Comparison of ENCODE assay signal across 9 cellular contexts in genomic region chr17:56594528-56595418, GRCh38. TPM values are rescaled to one million over a fixed set of nuclear protein-coding genes. Genes with fewer than 3 reads are reported as not detected.
DNase-seq lines count a peak whose midpoint lies in the region; ATAC-seq, FAIRE-seq and TF ChIP-seq lines count a peak whose summit lies in the region.
"Had no signal": no experiment of that assay in that cellular context is flagged by ENCODE, and none has a peak within 500 bp of the region (broad histone marks: within the 10 kb centered on the region; RNA-seq: fewer than 3 reads in every experiment).

No MANE protein-coding gene starts in this region.

- DNase-seq in DMS 273 treated with DMSO at 0.1 percent for 48 hours (lab: John Stamatoyannopoulos, UW) (peak; percentile 13), Kasumi-1 (lab: John Stamatoyannopoulos, UW) (peak; percentile 59 to 63), fibroblast of villous mesenchyme (ENCODE audit: low read depth) (no peak), prostate gland (ENCODE audit: low spot score) (no peak), OCI-LY7 (ENCODE audit: low spot score) (no peak), D721Med (ENCODE audit: insufficient read length, low spot score) (no peak)
- peak; percentile 28 for DNase-seq in activated CD4-positive, alpha-beta memory T cell treated with anti-CD3 and anti-CD28 coated beads, Interleukin-2, amount 10 ng/mL, durations not matched to agents 7 days and 5 days

- H3K36me3 ChIP-seq in prostate gland (no peaks in the 10 kb centered on the region), OCI-LY7 (ENCODE audit: insufficient read depth, low read length) (no peaks in the 10 kb centered on the region)
- H3K36me3 ChIP-seq: neutrophil had no signal

- peaks cover 4% of the 10 kb centered on the region for H3K36me3 Mint-ChIP-seq in activated CD4-positive, alpha-beta memory T cell treated with anti-CD3 and anti-CD28 coated beads, Interleukin-2, amount 10 ng/mL, durations not matched to agents 7 days and 5 days (ENCODE audit: low read depth)

- WGBS in prostate gland, result 2% methylated on average over 50 of the region's 50 CpGs

- H3K9me3 ChIP-seq in prostate gland (no peaks in the 10 kb centered on the region), OCI-LY7 (ENCODE audit: low read length) (no peaks in the 10 kb centered on the region)
- H3K9me3 ChIP-seq: neutrophil had no signal

- no peaks in the 10 kb centered on the region for H4K20me1 ChIP-seq in OCI-LY7 (ENCODE audit: insufficient read depth, low read length)

- H2AFZ ChIP-seq in OCI-LY7 (ENCODE audit: low read length), result no peak overlapping the region

- no peaks in the 10 kb centered on the region for H3K9me2 ChIP-seq in OCI-LY7 (ENCODE audit: insufficient read depth, low read length)

- H3K4me1 ChIP-seq in prostate gland (replicated peaks) (peaks cover 5% of the 10 kb centered on the region), OCI-LY7 (ENCODE audit: insufficient read depth, low read length, poor library complexity, severe bottlenecking) (no peaks in the 10 kb centered on the region)

- H3K9me3 Mint-ChIP-seq in activated CD4-positive, alpha-beta memory T cell treated with anti-CD3 and anti-CD28 coated beads, Interleukin-2, amount 10 ng/mL, durations not matched to agents 7 days and 5 days, result no peaks in the 10 kb centered on the region

- no peaks in the 10 kb centered on the region for H3K27me3 ChIP-seq in prostate gland (replicated peaks; ENCODE audit: insufficient read depth)

- H3K27me3 Mint-ChIP-seq in activated CD4-positive, alpha-beta memory T cell treated with anti-CD3 and anti-CD28 coated beads, Interleukin-2, amount 10 ng/mL, durations not matched to agents 7 days and 5 days, result peaks cover 70% of the 10 kb centered on the region

- POLR2A ChIA-PET in activated CD4-positive, alpha-beta memory T cell treated with anti-CD3 and anti-CD28 coated beads, Interleukin-2, amount 10 ng/mL, durations not matched to agents 7 days and 5 days (lab: Charles Lee), result no interaction called here
- POLR2A ChIA-PET in OCI-LY7 (lab: Charles Lee), result no interaction called here

- intact Hi-C loops in prostate gland (cut with DNase I), result loop anchor here (10.0 kb wide), 1 partner anchor 80 kb away; no protein-coding TSS in a partner anchor
- intact Hi-C loops in OCI-LY7 (cut with micrococcal nuclease; ENCODE audit: unreplicated experiment), result loop anchor here (5.0 kb wide), 1 partner anchor 343 kb away; no protein-coding TSS in a partner anchor

- BruUV-seq in OCI-LY7 (replicated peaks; lab: Mats Ljungman, UMichigan), result no TSS peak

- peak overlapping the region; percentile 50 for H3K4me3 ChIP-seq in fibroblast of villous mesenchyme (ENCODE audit: low read depth, low read length)
- H3K4me3 ChIP-seq in prostate gland, result peak overlapping the region; percentile 39 to 42
- no peak overlapping the region for H3K4me3 ChIP-seq in OCI-LY7 (ENCODE audit: low read depth, low read length, poor library complexity, severe bottlenecking)

- no peak for TF ChIP-seq CTCF in fibroblast of villous mesenchyme (IDR thresholded peaks at IDR 0.05; ENCODE audit: insufficient read depth, low read depth, low read length)
- no peak for TF ChIP-seq CTCF in prostate gland (IDR thresholded peaks at IDR 0.05)
- no peak for TF ChIP-seq CTCF in OCI-LY7 (conservative IDR thresholded peaks at IDR 0.05; ENCODE audit: low read length)
- no peak for TF ChIP-seq CTCF in D721Med (IDR thresholded peaks at IDR 0.05; ENCODE audit: insufficient read depth, missing control alignments)

- no peak for ATAC-seq in GM18867 (IDR thresholded peaks at IDR 0.05; ENCODE audit: unreplicated experiment)

- peak overlapping the region; percentile 66 for H3K27ac ChIP-seq in prostate gland
- no peak overlapping the region for H3K27ac ChIP-seq in OCI-LY7 (ENCODE audit: low read depth, low read length, poor library complexity, severe bottlenecking)
- H3K27ac ChIP-seq: neutrophil had no signal

- no peak for TF ChIP-seq POLR2A in prostate gland (IDR thresholded peaks at IDR 0.05)

- no peak overlapping the region for H3K4me2 ChIP-seq in OCI-LY7 (ENCODE audit: low read length)

- no peak for FAIRE-seq in D721Med (lab: Jason Lieb, UNC)

- no peak overlapping the region for H3K27ac Mint-ChIP-seq in activated CD4-positive, alpha-beta memory T cell treated with anti-CD3 and anti-CD28 coated beads, Interleukin-2, amount 10 ng/mL, durations not matched to agents 7 days and 5 days

- H3K4me1 Mint-ChIP-seq in activated CD4-positive, alpha-beta memory T cell treated with anti-CD3 and anti-CD28 coated beads, Interleukin-2, amount 10 ng/mL, durations not matched to agents 7 days and 5 days, result peaks cover 31% of the 10 kb centered on the region

- H3K4me3 Mint-ChIP-seq in activated CD4-positive, alpha-beta memory T cell treated with anti-CD3 and anti-CD28 coated beads, Interleukin-2, amount 10 ng/mL, durations not matched to agents 7 days and 5 days, result peak overlapping the region; percentile 24

- CTCF ChIA-PET in activated CD4-positive, alpha-beta memory T cell treated with anti-CD3 and anti-CD28 coated beads, Interleukin-2, amount 10 ng/mL, durations not matched to agents 7 days and 5 days (lab: Charles Lee), result interaction anchor here (0.6 to 6.3 kb wide), 6 partner anchors 9 to 363 kb away, joined by 3 to 83 read pairs (median 4); no protein-coding TSS in a partner anchor
- CTCF ChIA-PET in OCI-LY7 (lab: Charles Lee; ENCODE audit: unreplicated experiment), result no interaction called here

- no peaks in the 10 kb centered on the region for H3K79me2 ChIP-seq in OCI-LY7 (ENCODE audit: insufficient read depth, low read depth, low read length)

RNA-seq across cellular contexts. Expression of gene NOG, which starts 1.3 kb away (rescaled TPM):
- total RNA-seq in activated CD4-positive, alpha-beta memory T cell treated with anti-CD3 and anti-CD28 coated beads, Interleukin-2, amount 10 ng/mL, durations not matched to agents 7 days and 5 days, result under 1 TPM; 0.23 to 0.25 TPM
- total RNA-seq in fibroblast of villous mesenchyme, result 0.64 and 2.6 TPM in 2 replicates
- total RNA-seq in prostate gland, result 1 to 10 TPM; 1.3 to 6.3 TPM
- not detected in 2 replicates for total RNA-seq in OCI-LY7 (2014; rRNA removed; shearing (Covaris generic))
- total RNA-seq in OCI-LY7 (2022), result not detected in 2 replicates

Comparison
In these comparisons a context has a peak if more than half of its experiments do, and no peak if none do; other contexts are left out.
1. DNase-seq: peak in DMS 273 treated with DMSO at 0.1 percent for 48 hours (single experiment), Kasumi-1 (2 of 2) and activated CD4-positive, alpha-beta memory T cell treated with anti-CD3 and anti-CD28 coated beads, Interleukin-2, amount 10 ng/mL, durations not matched to agents 7 days and 5 days (single experiment); none in fibroblast of villous mesenchyme (single experiment), prostate gland (single experiment), OCI-LY7 (single experiment) and D721Med (single experiment).